In genomic region chr1:57101171-57101570, GRCh38 we compare ENCODE assay signal across 24 cellular contexts.
"Had no signal": no experiment of that assay in that cellular context is flagged by ENCODE, and none has a peak within 500 bp of the region (broad histone marks: within the 10 kb centered on the region; RNA-seq: fewer than 3 reads in every experiment).

No MANE protein-coding gene starts in this region.

- H3K27me3 ChIP-seq: colonic mucosa, esophagus squamous epithelium, gastrocnemius medialis, stomach had no signal

- H3K27me3 Mint-ChIP-seq: activated naive CD8-positive, alpha-beta T cell treated with anti-CD3 and anti-CD28 coated beads, Interleukin-2, amount 10 ng/mL, durations not matched to agents 7 days and 5 days; activated T-cell treated with anti-CD3 and anti-CD28 coated beads, Interleukin-2, amount 50 U/mL, for 24 hours; brain; central memory CD8-positive, alpha-beta T cell had no signal

- H3K9me3 Mint-ChIP-seq: activated CD8-positive, alpha-beta T cell treated with anti-CD3 and anti-CD28 coated beads for 36 hours; activated naive CD8-positive, alpha-beta T cell treated with anti-CD3 and anti-CD28 coated beads, Interleukin-2, amount 10 ng/mL, durations not matched to agents 7 days and 5 days; activated T-cell treated with anti-CD3 and anti-CD28 coated beads, Interleukin-2, amount 50 U/mL, for 24 hours; activated T-helper 2 cell treated with anti-CD3 and anti-CD28 coated beads, Interferon-gamma antibody, Interleukin-2, Interleukin-4, amounts not matched to agents 10 μg/mL and 5 μg/mL and 100 μg/mL, durations not matched to agents 14 hours and 24 hours and 36 hours; brain; central memory CD8-positive, alpha-beta T cell; stimulated activated effector memory CD8-positive, alpha-beta T cell treated with anti-CD3 and anti-CD28 coated beads, Interleukin-12 subunit alpha, Interleukin-12 subunit beta, amount 100 ng/mL, for 72 hours; T-helper 2 cell treated with Interferon-gamma antibody and Interleukin-4, amounts not matched to agents 5 μg/mL and 100 μg/mL, for 36 hours; type B pancreatic cell had no signal

- H3K36me3 Mint-ChIP-seq: activated naive CD8-positive, alpha-beta T cell treated with anti-CD3 and anti-CD28 coated beads, Interleukin-2, amount 10 ng/mL, durations not matched to agents 7 days and 5 days; brain; naive thymus-derived CD8-positive, alpha-beta T cell; stimulated activated effector memory CD8-positive, alpha-beta T cell treated with anti-CD3 and anti-CD28 coated beads, Interleukin-12 subunit alpha, Interleukin-12 subunit beta, amount 100 ng/mL, for 72 hours; type B pancreatic cell had no signal

- H3K27ac ChIP-seq: colonic mucosa, esophagus squamous epithelium, gastrocnemius medialis, parathyroid adenoma, stomach had no signal

- H2AFZ ChIP-seq: parathyroid adenoma had no signal

- H3K4me3 ChIP-seq: colonic mucosa, esophagus squamous epithelium, gastrocnemius medialis, stomach had no signal

- H3K4me3 Mint-ChIP-seq: activated CD8-positive, alpha-beta T cell treated with anti-CD3 and anti-CD28 coated beads for 36 hours; activated naive CD8-positive, alpha-beta T cell treated with anti-CD3 and anti-CD28 coated beads, Interleukin-2, amount 10 ng/mL, durations not matched to agents 7 days and 5 days; activated T-cell treated with anti-CD3 and anti-CD28 coated beads, Interleukin-2, amount 50 U/mL, for 24 hours; brain; central memory CD8-positive, alpha-beta T cell; naive thymus-derived CD8-positive, alpha-beta T cell; stimulated activated effector memory CD8-positive, alpha-beta T cell treated with anti-CD3 and anti-CD28 coated beads, Interleukin-12 subunit alpha, Interleukin-12 subunit beta, amount 100 ng/mL, for 72 hours; T-helper 2 cell treated with Interferon-gamma antibody and Interleukin-4, amounts not matched to agents 5 μg/mL and 100 μg/mL, for 36 hours; type B pancreatic cell had no signal

- H3K27ac Mint-ChIP-seq: activated CD8-positive, alpha-beta T cell treated with anti-CD3 and anti-CD28 coated beads for 36 hours; activated naive CD8-positive, alpha-beta T cell treated with anti-CD3 and anti-CD28 coated beads, Interleukin-2, amount 10 ng/mL, durations not matched to agents 7 days and 5 days; activated T-cell treated with anti-CD3 and anti-CD28 coated beads, Interleukin-2, amount 50 U/mL, for 24 hours; activated T-helper 2 cell treated with anti-CD3 and anti-CD28 coated beads, Interferon-gamma antibody, Interleukin-2, Interleukin-4, amounts not matched to agents 10 μg/mL and 5 μg/mL and 100 μg/mL, durations not matched to agents 14 hours and 24 hours and 36 hours; stimulated activated effector memory CD8-positive, alpha-beta T cell treated with anti-CD3 and anti-CD28 coated beads, Interleukin-12 subunit alpha, Interleukin-12 subunit beta, amount 100 ng/mL, for 72 hours; T-helper 2 cell treated with Interferon-gamma antibody and Interleukin-4, amounts not matched to agents 5 μg/mL and 100 μg/mL, for 36 hours; type B pancreatic cell had no signal

- H3K79me2 ChIP-seq: parathyroid adenoma had no signal

- H3K9ac ChIP-seq: parathyroid adenoma had no signal

- DNase-seq: activated CD4-positive, alpha-beta T cell treated with anti-CD3 and anti-CD28 coated beads for 48 hours; activated CD4-positive, CD25-positive, alpha-beta regulatory T cell; activated CD8-positive, alpha-beta T cell treated with anti-CD3 and anti-CD28 coated beads for 36 hours; activated naive CD4-positive, alpha-beta T cell treated with Interleukin-2 at 50 U/mL for 16 hours; activated naive CD8-positive, alpha-beta T cell treated with anti-CD3 and anti-CD28 coated beads, Interleukin-2, amount 10 ng/mL, durations not matched to agents 7 days and 5 days; activated T-cell treated with anti-CD3 and anti-CD28 coated beads, Interleukin-2, amount 50 U/mL, for 24 hours; amygdala; colonic mucosa; esophagus squamous epithelium; gastrocnemius medialis; head of caudate nucleus; left cardiac atrium; mesenchymal stem cell; naive thymus-derived CD8-positive, alpha-beta T cell; stimulated activated CD4-positive, alpha-beta T cell treated with anti-CD3 and anti-CD28 coated beads, Interleukin-4, amount 100 ng/mL, for 24 hours; stomach had no signal

- ATAC-seq: activated CD8-positive, alpha-beta T cell treated with anti-CD3 and anti-CD28 coated beads for 36 hours; gastrocnemius medialis; left cardiac atrium; naive thymus-derived CD8-positive, alpha-beta T cell; sciatic nerve; stimulated activated effector memory CD8-positive, alpha-beta T cell treated with anti-CD3 and anti-CD28 coated beads, Interleukin-12 subunit alpha, Interleukin-12 subunit beta, amount 100 ng/mL, for 72 hours had no signal

- H3K36me3 ChIP-seq: colonic mucosa, esophagus squamous epithelium, gastrocnemius medialis, stomach had no signal

- H3K4me1 Mint-ChIP-seq: activated naive CD8-positive, alpha-beta T cell treated with anti-CD3 and anti-CD28 coated beads, Interleukin-2, amount 10 ng/mL, durations not matched to agents 7 days and 5 days; central memory CD8-positive, alpha-beta T cell; naive thymus-derived CD8-positive, alpha-beta T cell; stimulated activated effector memory CD8-positive, alpha-beta T cell treated with anti-CD3 and anti-CD28 coated beads, Interleukin-12 subunit alpha, Interleukin-12 subunit beta, amount 100 ng/mL, for 72 hours had no signal

- H3K4me1 ChIP-seq: colonic mucosa, esophagus squamous epithelium, gastrocnemius medialis, parathyroid adenoma, stomach had no signal

- H3K9me3 ChIP-seq: colonic mucosa, esophagus squamous epithelium, gastrocnemius medialis, stomach had no signal
